1 cellular context compared by ENCODE assay signal in the genomic region with DNA sequence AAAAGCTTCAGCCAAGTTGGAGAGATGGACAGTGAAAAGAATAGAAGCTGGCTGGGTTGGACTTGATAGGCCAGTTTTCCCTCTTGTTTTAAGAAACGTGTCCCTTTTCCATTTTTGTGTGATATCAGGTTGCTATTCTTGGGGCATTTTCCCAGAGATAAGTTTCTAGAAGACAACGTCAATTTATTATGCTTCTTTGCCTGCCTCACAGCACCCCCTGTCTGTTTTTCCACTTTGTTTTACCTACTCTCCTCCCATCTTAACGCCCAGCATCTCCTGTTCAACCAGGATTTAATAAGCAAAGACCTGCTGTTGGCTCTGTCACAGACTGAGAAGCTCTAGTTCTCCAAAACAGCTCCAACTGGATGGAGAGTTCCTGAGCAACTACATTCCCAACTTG.
TF ChIP-seq lines count a peak whose summit lies in the region.

No MANE protein-coding gene starts in this region.

TF ChIP-seq in H1, 55 proteins besides CTCF, POLR2A, EP300 and RAD21 (continued from another document):
- TF ChIP-seq SIRT6 (IDR thresholded peaks at IDR 0.05; ENCODE audit: low read length) (no peak), RFX5 (IDR thresholded peaks at IDR 0.05; ENCODE audit: borderline replicate concordance, low read depth, low read length) (no peak), KDM1A (IDR thresholded peaks at IDR 0.05; ENCODE audit: borderline replicate concordance, low read length) (no peak), HDAC6 (IDR thresholded peaks at IDR 0.05; ENCODE audit: low read depth, low read length) (no peak), HDAC2 (IDR thresholded peaks at IDR 0.05; ENCODE audit: borderline replicate concordance in 1 of 2, low read depth in 2 of 2, low read length in 2 of 2) (no peak), EGR1 (IDR thresholded peaks at IDR 0.05; ENCODE audit: borderline replicate concordance, low read depth, low read length) (no peak), SAP30 (IDR thresholded peaks at IDR 0.05; ENCODE audit: insufficient read depth, insufficient replicate concordance, low read length) (no peak), CBX8 (IDR thresholded peaks at IDR 0.05; ENCODE audit: borderline replicate concordance, low read depth, low read length) (no peak), ASH2L (IDR thresholded peaks at IDR 0.05; ENCODE audit: low read length) (no peak), TCF12 (IDR thresholded peaks at IDR 0.05; ENCODE audit: low read depth, low read length) (no peak), BRCA1 (IDR thresholded peaks at IDR 0.05; ENCODE audit: low read depth, low read length) (no peak), TEAD4 (IDR thresholded peaks at IDR 0.05; ENCODE audit: low read depth, low read length) (no peak)
TF ChIP-seq in H1: peak in this region for 0.
